Comparison of ENCODE assay signal across 10 cellular contexts in genomic region chr9:128885376-128885775, GRCh38. TPM values are rescaled to one million over a fixed set of nuclear protein-coding genes. Genes with fewer than 3 reads are reported as not detected.
A peak's percentile ranks its signal among the peaks of the same experiment; 100 is the strongest.
DNase-seq lines count a peak whose midpoint lies in the region; ATAC-seq, FAIRE-seq and TF ChIP-seq lines count a peak whose summit lies in the region.
"Had no signal": no experiment of that assay in that cellular context is flagged by ENCODE, and none has a peak within 500 bp of the region (broad histone marks: within the 10 kb centered on the region; RNA-seq: fewer than 3 reads in every experiment).

No MANE protein-coding gene starts in this region.

- H2AFZ ChIP-seq in HepG2 (ENCODE audit: low read length): no peak overlapping the region

- H3K4me3 ChIP-seq in right atrium auricular region (no peak overlapping the region), HepG2 (replicated peaks in 1 of 3; ENCODE audit: insufficient read depth in 1 of 3, low read depth in 2 of 3, low read length in 3 of 3) (no peak overlapping the region)

- H3K9me3 ChIP-seq in right atrium auricular region (no peaks in the 10 kb centered on the region), HepG2 (ENCODE audit: low read length) (no peaks in the 10 kb centered on the region)

- H3K36me3 ChIP-seq in right atrium auricular region: peaks cover 44% of the 10 kb centered on the region
- peaks cover 12 to 40% of the 10 kb centered on the region in 2 experiments; a peak in 4 of 5 replicates for H3K36me3 ChIP-seq in HepG2 (replicated peaks in 1 of 2; ENCODE audit: control insufficient read depth in 1 of 2, insufficient read depth in 2 of 2, low read length in 2 of 2)

- H3K36me3 Mint-ChIP-seq in nephron progenitor cell (ENCODE audit: low read depth): peaks cover 36% of the 10 kb centered on the region

- H3K4me1 ChIP-seq in right atrium auricular region: peaks cover 0 to 69% of the 10 kb centered on the region in 2 donors
- H3K4me1 ChIP-seq in HepG2 (ENCODE audit: insufficient read depth, low read length): peaks cover 24% of the 10 kb centered on the region

- H3K4me1 Mint-ChIP-seq in nephron progenitor cell: peaks cover 59% of the 10 kb centered on the region

- no TSS peak for BruUV-seq in HepG2 (replicated peaks; lab: Mats Ljungman, UMichigan)

- peaks cover 64% of the 10 kb centered on the region for H3K79me2 ChIP-seq in HepG2 (ENCODE audit: insufficient read depth, low read length)

- FAIRE-seq in HepG2 (lab: Jason Lieb, UNC): no peak

- TF ChIP-seq EP300 in HepG2 (IDR thresholded peaks at IDR 0.05; ENCODE audit: low read depth in 2 of 2, low read length in 2 of 2) (no peak), HepG2 (CRISPR knock-in tag; IDR thresholded peaks at IDR 0.05; ENCODE audit: borderline replicate concordance) (no peak)

- no peak overlapping the region for H3K27ac Mint-ChIP-seq in nephron progenitor cell

- TF ChIP-seq POLR2A in HepG2 (IDR thresholded peaks at IDR 0.05; ENCODE audit: insufficient read depth in 1 of 2, low read depth in 2 of 2, low read length in 2 of 2): no peak

- DNase-seq in right atrium auricular region (ENCODE audit: low spot score) (no peak), Right ventricle myocardium superior (no peak), nephron progenitor cell (no peak), NCI-H446 treated with DMSO at 0.1 percent for 48 hours (lab: John Stamatoyannopoulos, UW) (no peak), NCI-H2107 (lab: John Stamatoyannopoulos, UW) (no peak), HepG2 (ENCODE audit: low spot score) (no peak)
- DNase-seq: NCI-H1436 treated with DMSO at 0.1 percent for 48 hours, SW 1271 had no signal

- no peaks in the 10 kb centered on the region for H3K9me3 Mint-ChIP-seq in nephron progenitor cell

- H3K27ac ChIP-seq in right atrium auricular region: peak overlapping the region; percentile 97 to 98
- peak overlapping the region; percentile 26 for H3K27ac ChIP-seq in cingulate gyrus (ENCODE audit: low read depth, low read length)
- no peak overlapping the region for H3K27ac ChIP-seq in HepG2 (ENCODE audit: extremely low read length, insufficient read depth, low read length)

- peaks cover 4% of the 10 kb centered on the region for H3K27me3 Mint-ChIP-seq in nephron progenitor cell (ENCODE audit: low read depth, poor library complexity)

- POLR2A ChIA-PET in HepG2 (lab: Yijun Ruan, JAX): interaction anchor here (0.6 kb wide), 1 partner anchor 31 kb away, joined by 3 read pairs; no protein-coding TSS in a partner anchor

- ATAC-seq in Right ventricle myocardium superior (ENCODE audit: poor library complexity): no peak
- ATAC-seq in HepG2: no peak
- no peak for ATAC-seq in GM18502 (IDR thresholded peaks at IDR 0.05; ENCODE audit: poor library complexity, unreplicated experiment)

- H3K4me3 Mint-ChIP-seq in nephron progenitor cell: peak overlapping the region; percentile 34

- 97% methylated on average over 8 of the region's 8 CpGs for WGBS in HepG2 (ENCODE audit: low lambda C conversion rate)

- in situ Hi-C loops in HepG2 (cut with HindIII; ENCODE audit: extremely low pct_ligation_motif_present, low pct_unique_long_range_greater_than_20kb): no loop called here

- no peaks in the 10 kb centered on the region for H3K27me3 ChIP-seq in right atrium auricular region
- H3K27me3 ChIP-seq in HepG2 (ENCODE audit: control insufficient read depth in 1 of 2, insufficient read depth in 2 of 2, low read length in 2 of 2): no peaks in the 10 kb centered on the region; a peak in 1 of 5 replicates

- TF ChIP-seq RAD21 in HepG2 (CRISPR knock-in tag; IDR thresholded peaks at IDR 0.05): no peak

- no peak overlapping the region for H3K9ac ChIP-seq in HepG2 (ENCODE audit: insufficient read depth, low read depth, low read length)

- no peak overlapping the region for H3K4me2 ChIP-seq in HepG2 (ENCODE audit: low read depth, low read length)

- CTCF ChIA-PET in HepG2 (lab: Yijun Ruan, JAX; ENCODE audit: low intra/inter-chr PET ratio, low total read pairs): no interaction called here

- intact Hi-C loops in Right ventricle myocardium superior (cut with DNase I) (no loop called here), HepG2 (cut with micrococcal nuclease; ENCODE audit: unreplicated experiment) (no loop called here)

- no peaks in the 10 kb centered on the region for H4K20me1 ChIP-seq in HepG2 (ENCODE audit: insufficient read depth, low read length)

- TF ChIP-seq CTCF in right atrium auricular region (IDR thresholded peaks at IDR 0.05) (no peak), nephron progenitor cell (IDR thresholded peaks at IDR 0.05) (no peak), HepG2 (CRISPR knock-in tag; IDR thresholded peaks at IDR 0.05) (no peak)

RNA-seq across cellular contexts. Expression of gene LRRC8A, which starts 3.4 kb away (rescaled TPM):
- total RNA-seq in right atrium auricular region: 10 to 100 TPM; 45.3 to 65.9 TPM
- total RNA-seq in Right ventricle myocardium superior: 20.2 TPM
- total RNA-seq in HepG2 (2016; rRNA removed; fragmentation: Illumina TruSeq; extraction: Trizol): 10.0 and 16.1 TPM in 2 replicates
- total RNA-seq in HepG2 (2016; cell fraction: cytosol; rRNA removed; fragmentation: Illumina TruSeq; extraction: Trizol; ENCODE audit: low read depth): 3.1 and 3.7 TPM in 2 replicates
- 8.4 and 15.9 TPM in 2 replicates for total RNA-seq in HepG2 (2016; cell fraction: insoluble cytoplasmic fraction; rRNA removed; fragmentation: Illumina TruSeq; extraction: Trizol)
- total RNA-seq in HepG2 (2016; cell fraction: membrane; rRNA removed; fragmentation: Illumina TruSeq; extraction: Trizol): 12.4 and 13.1 TPM in 2 replicates
- total RNA-seq in HepG2 (2016; cell fraction: nucleus; rRNA removed; fragmentation: Illumina TruSeq; extraction: Trizol): 13.9 and 14.0 TPM in 2 replicates
- 40.6 and 44.8 TPM in 2 replicates for polyA plus RNA-seq in HepG2 (2011; rRNA removed)
- 38.4 and 46.2 TPM in 2 replicates for polyA plus RNA-seq in HepG2 (2011; cell fraction: cytosol; rRNA removed)
- 29.0 and 30.1 TPM in 2 replicates for polyA plus RNA-seq in HepG2 (2011; cell fraction: nucleus; rRNA removed)
- polyA plus RNA-seq in HepG2 (2012): 15.7 and 19.9 TPM in 2 replicates
- 2.4 and 2.7 TPM in 2 replicates for polyA plus RNA-seq in HepG2 (2016; cell fraction: cytosol; fragmentation: Illumina TruSeq; extraction: Trizol; ENCODE audit: low read depth)
- polyA plus RNA-seq in HepG2 (2016; cell fraction: insoluble cytoplasmic fraction; fragmentation: Illumina TruSeq; extraction: Trizol; ENCODE audit: low read depth): 9.1 and 10.7 TPM in 2 replicates
- 9.0 and 9.9 TPM in 2 replicates for polyA plus RNA-seq in HepG2 (2016; cell fraction: membrane; fragmentation: Illumina TruSeq; extraction: Trizol; ENCODE audit: low read depth)
- polyA plus RNA-seq in HepG2 (2016; cell fraction: nucleus; fragmentation: Illumina TruSeq; extraction: Trizol; ENCODE audit: insufficient read depth, low read depth): 19.9 and 20.5 TPM in 2 replicates
- 77.3 and 88.9 TPM in 2 replicates for polyA minus RNA-seq in HepG2 (2011; rRNA and poly(A)+ RNA removed; ENCODE audit: low replicate concordance)
- polyA minus RNA-seq in HepG2 (2011; cell fraction: cytosol; rRNA and poly(A)+ RNA removed): 24.8 and 26.8 TPM in 2 replicates
- 14.4 TPM in 2 replicates for polyA minus RNA-seq in HepG2 (2011; cell fraction: nucleus; rRNA and poly(A)+ RNA removed)

RNA-seq across cellular contexts. Expression of gene KYAT1, which starts 3.6 kb away (rescaled TPM):
- total RNA-seq in right atrium auricular region: 10 to 100 TPM; 10.1 to 15.1 TPM
- total RNA-seq in Right ventricle myocardium superior: 12.6 TPM
- 5.6 and 9.2 TPM in 2 replicates for total RNA-seq in HepG2 (2016; rRNA removed; fragmentation: Illumina TruSeq; extraction: Trizol)
- 2.0 and 2.8 TPM in 2 replicates for total RNA-seq in HepG2 (2016; cell fraction: cytosol; rRNA removed; fragmentation: Illumina TruSeq; extraction: Trizol; ENCODE audit: low read depth)
- total RNA-seq in HepG2 (2016; cell fraction: insoluble cytoplasmic fraction; rRNA removed; fragmentation: Illumina TruSeq; extraction: Trizol): 6.1 and 10.3 TPM in 2 replicates
- 3.5 and 4.0 TPM in 2 replicates for total RNA-seq in HepG2 (2016; cell fraction: membrane; rRNA removed; fragmentation: Illumina TruSeq; extraction: Trizol)
- total RNA-seq in HepG2 (2016; cell fraction: nucleus; rRNA removed; fragmentation: Illumina TruSeq; extraction: Trizol): 13.5 and 14.4 TPM in 2 replicates
- 46.5 and 58.4 TPM in 2 replicates for polyA plus RNA-seq in HepG2 (2011; rRNA removed)
- polyA plus RNA-seq in HepG2 (2011; cell fraction: cytosol; rRNA removed): 22.3 and 28.7 TPM in 2 replicates
- polyA plus RNA-seq in HepG2 (2011; cell fraction: nucleus; rRNA removed): 274 and 317 TPM in 2 replicates
- polyA plus RNA-seq in HepG2 (2012): 22.3 and 32.9 TPM in 2 replicates
- 1.4 and 1.9 TPM in 2 replicates for polyA plus RNA-seq in HepG2 (2016; cell fraction: cytosol; fragmentation: Illumina TruSeq; extraction: Trizol; ENCODE audit: low read depth)
- 4.9 and 6.1 TPM in 2 replicates for polyA plus RNA-seq in HepG2 (2016; cell fraction: insoluble cytoplasmic fraction; fragmentation: Illumina TruSeq; extraction: Trizol; ENCODE audit: low read depth)
- 1.7 and 2.4 TPM in 2 replicates for polyA plus RNA-seq in HepG2 (2016; cell fraction: membrane; fragmentation: Illumina TruSeq; extraction: Trizol; ENCODE audit: low read depth)
- 34.5 and 36.6 TPM in 2 replicates for polyA plus RNA-seq in HepG2 (2016; cell fraction: nucleus; fragmentation: Illumina TruSeq; extraction: Trizol; ENCODE audit: insufficient read depth, low read depth)
- polyA minus RNA-seq in HepG2 (2011; rRNA and poly(A)+ RNA removed; ENCODE audit: low replicate concordance): 38.2 and 47.2 TPM in 2 replicates
- 9.3 and 15.4 TPM in 2 replicates for polyA minus RNA-seq in HepG2 (2011; cell fraction: cytosol; rRNA and poly(A)+ RNA removed)
- polyA minus RNA-seq in HepG2 (2011; cell fraction: nucleus; rRNA and poly(A)+ RNA removed): 48.0 and 50.7 TPM in 2 replicates

RNA-seq across cellular contexts. Expression of gene PHYHD1, which starts 35.4 kb away (rescaled TPM):
- 10 to 100 TPM; 21.3 to 51.9 TPM for total RNA-seq in right atrium auricular region
- total RNA-seq in Right ventricle myocardium superior: 28.7 TPM
- total RNA-seq in HepG2 (2016; rRNA removed; fragmentation: Illumina TruSeq; extraction: Trizol): 10.6 and 12.3 TPM in 2 replicates
- 3.5 and 4.7 TPM in 2 replicates for total RNA-seq in HepG2 (2016; cell fraction: cytosol; rRNA removed; fragmentation: Illumina TruSeq; extraction: Trizol; ENCODE audit: low read depth)
- total RNA-seq in HepG2 (2016; cell fraction: insoluble cytoplasmic fraction; rRNA removed; fragmentation: Illumina TruSeq; extraction: Trizol): 10.3 and 13.2 TPM in 2 replicates
- 4.2 and 5.2 TPM in 2 replicates for total RNA-seq in HepG2 (2016; cell fraction: membrane; rRNA removed; fragmentation: Illumina TruSeq; extraction: Trizol)
- total RNA-seq in HepG2 (2016; cell fraction: nucleus; rRNA removed; fragmentation: Illumina TruSeq; extraction: Trizol): 5.8 and 8.2 TPM in 2 replicates
- polyA plus RNA-seq in HepG2 (2011; rRNA removed): 19.6 and 25.3 TPM in 2 replicates
- polyA plus RNA-seq in HepG2 (2011; cell fraction: cytosol; rRNA removed): 12.8 and 20.7 TPM in 2 replicates
- 28.7 and 34.3 TPM in 2 replicates for polyA plus RNA-seq in HepG2 (2011; cell fraction: nucleus; rRNA removed)
- 9.6 and 13.5 TPM in 2 replicates for polyA plus RNA-seq in HepG2 (2012)
- 7.3 and 8.5 TPM in 2 replicates for polyA plus RNA-seq in HepG2 (2016; cell fraction: cytosol; fragmentation: Illumina TruSeq; extraction: Trizol; ENCODE audit: low read depth)
- 21.0 and 23.6 TPM in 2 replicates for polyA plus RNA-seq in HepG2 (2016; cell fraction: insoluble cytoplasmic fraction; fragmentation: Illumina TruSeq; extraction: Trizol; ENCODE audit: low read depth)
- polyA plus RNA-seq in HepG2 (2016; cell fraction: membrane; fragmentation: Illumina TruSeq; extraction: Trizol; ENCODE audit: low read depth): 8.2 and 8.9 TPM in 2 replicates
- 16.5 and 23.5 TPM in 2 replicates for polyA plus RNA-seq in HepG2 (2016; cell fraction: nucleus; fragmentation: Illumina TruSeq; extraction: Trizol; ENCODE audit: insufficient read depth, low read depth)
- 0.89 and 32.1 TPM in 2 replicates for polyA minus RNA-seq in HepG2 (2011; rRNA and poly(A)+ RNA removed; ENCODE audit: low replicate concordance)
- 12.7 and 13.2 TPM in 2 replicates for polyA minus RNA-seq in HepG2 (2011; cell fraction: cytosol; rRNA and poly(A)+ RNA removed)
- polyA minus RNA-seq in HepG2 (2011; cell fraction: nucleus; rRNA and poly(A)+ RNA removed): 10.7 and 15.2 TPM in 2 replicates

RNA-seq across cellular contexts. Expression of gene SPOUT1, which starts 55.8 kb away (rescaled TPM):
- total RNA-seq in right atrium auricular region (10 to 100 TPM in 1 of 2 donors, 1 to 10 TPM in 1; 8.5 to 11.6 TPM), Right ventricle myocardium superior (15.8 TPM), HepG2 (2016; rRNA removed; fragmentation: Illumina TruSeq; extraction: Trizol) (39.0 and 39.7 TPM in 2 replicates)
- total RNA-seq in HepG2 (2016; cell fraction: cytosol; rRNA removed; fragmentation: Illumina TruSeq; extraction: Trizol; ENCODE audit: low read depth): 23.3 and 28.0 TPM in 2 replicates
- total RNA-seq in HepG2 (2016; cell fraction: insoluble cytoplasmic fraction; rRNA removed; fragmentation: Illumina TruSeq; extraction: Trizol): 32.9 and 42.5 TPM in 2 replicates
- 13.5 and 14.0 TPM in 2 replicates for total RNA-seq in HepG2 (2016; cell fraction: membrane; rRNA removed; fragmentation: Illumina TruSeq; extraction: Trizol)
- total RNA-seq in HepG2 (2016; cell fraction: nucleus; rRNA removed; fragmentation: Illumina TruSeq; extraction: Trizol): 19.1 and 26.6 TPM in 2 replicates
- 45.8 and 56.5 TPM in 2 replicates for polyA plus RNA-seq in HepG2 (2011; rRNA removed)
- polyA plus RNA-seq in HepG2 (2011; cell fraction: cytosol; rRNA removed): 13.7 and 19.1 TPM in 2 replicates
- polyA plus RNA-seq in HepG2 (2011; cell fraction: nucleus; rRNA removed): 341 and 371 TPM in 2 replicates
- polyA plus RNA-seq in HepG2 (2012): 21.0 and 38.5 TPM in 2 replicates
- polyA plus RNA-seq in HepG2 (2016; cell fraction: cytosol; fragmentation: Illumina TruSeq; extraction: Trizol; ENCODE audit: low read depth): 6.7 and 8.9 TPM in 2 replicates
- 46.4 and 46.6 TPM in 2 replicates for polyA plus RNA-seq in HepG2 (2016; cell fraction: insoluble cytoplasmic fraction; fragmentation: Illumina TruSeq; extraction: Trizol; ENCODE audit: low read depth)
- 11.8 and 11.9 TPM in 2 replicates for polyA plus RNA-seq in HepG2 (2016; cell fraction: membrane; fragmentation: Illumina TruSeq; extraction: Trizol; ENCODE audit: low read depth)
- 77.1 and 80.1 TPM in 2 replicates for polyA plus RNA-seq in HepG2 (2016; cell fraction: nucleus; fragmentation: Illumina TruSeq; extraction: Trizol; ENCODE audit: insufficient read depth, low read depth)
- 84.6 and 145 TPM in 2 replicates for polyA minus RNA-seq in HepG2 (2011; rRNA and poly(A)+ RNA removed; ENCODE audit: low replicate concordance)
- 7.4 and 11.6 TPM in 2 replicates for polyA minus RNA-seq in HepG2 (2011; cell fraction: cytosol; rRNA and poly(A)+ RNA removed)
- polyA minus RNA-seq in HepG2 (2011; cell fraction: nucleus; rRNA and poly(A)+ RNA removed): 24.6 and 26.2 TPM in 2 replicates
